In the genomic region with DNA sequence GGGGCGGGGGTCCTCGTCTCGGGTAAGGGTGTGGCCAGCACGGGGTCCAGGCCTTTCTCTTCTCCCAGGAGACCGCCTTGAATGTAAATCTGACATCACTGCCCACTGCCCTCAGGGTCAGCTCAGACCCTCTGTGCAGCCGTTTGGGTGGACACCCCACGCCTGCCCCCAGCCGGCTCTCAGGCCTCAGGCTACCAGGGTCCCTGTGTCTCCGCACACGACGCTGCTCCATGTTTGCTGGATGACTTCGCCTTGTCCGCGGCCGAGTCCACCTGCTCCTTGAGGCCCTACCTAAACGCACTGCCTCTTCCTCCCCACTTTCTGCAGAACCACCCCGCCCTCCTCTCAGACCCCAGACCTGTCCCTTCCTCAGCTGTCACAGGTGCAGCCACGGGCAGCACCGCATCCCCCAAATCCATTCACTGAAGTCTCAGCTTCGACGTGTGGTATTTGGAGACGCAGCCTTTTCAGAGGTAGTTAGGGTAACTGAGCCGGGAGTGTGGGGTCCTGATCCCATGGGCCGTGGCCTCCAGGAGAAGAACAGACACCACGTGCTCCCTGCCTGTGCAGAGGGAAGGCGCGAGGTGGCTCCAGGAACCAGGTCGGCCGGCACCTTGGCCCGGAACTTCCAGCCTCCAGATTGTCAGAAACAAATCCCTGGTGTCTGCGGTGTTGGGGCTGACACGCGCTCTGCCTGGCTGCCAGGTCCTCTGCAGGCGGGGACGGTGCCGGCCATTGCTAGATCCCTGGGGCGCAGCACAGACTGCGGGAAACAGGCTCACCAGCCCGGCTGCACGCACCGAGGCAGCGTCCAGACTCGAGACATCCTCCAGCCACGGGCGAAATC, we compare ENCODE assay signal across 2 cellular contexts.
TF ChIP-seq lines count a peak whose summit lies in the region.

No MANE protein-coding gene starts in this region.

TF ChIP-seq in SK-N-SH, 30 proteins besides CTCF, POLR2A, EP300 and RAD21:
- no peak for TF ChIP-seq RFX5 (IDR thresholded peaks at IDR 0.05; ENCODE audit: low read length)
- no peak for TF ChIP-seq NRF1 (IDR thresholded peaks at IDR 0.05; ENCODE audit: low read depth, low read length)
- TF ChIP-seq, protein P1, sequence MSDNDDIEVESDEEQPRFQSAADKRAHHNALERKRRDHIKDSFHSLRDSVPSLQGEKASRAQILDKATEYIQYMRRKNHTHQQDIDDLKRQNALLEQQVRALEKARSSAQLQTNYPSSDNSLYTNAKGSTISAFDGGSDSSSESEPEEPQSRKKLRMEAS (IDR thresholded peaks at IDR 0.05; ENCODE audit: low read depth) = no peak
- TF ChIP-seq SMC3 (IDR thresholded peaks at IDR 0.05; ENCODE audit: low read depth, low read length) = no peak
- TF ChIP-seq MEF2A (IDR thresholded peaks at IDR 0.05; ENCODE audit: borderline replicate concordance, low read depth) = no peak
- no peak for TF ChIP-seq RCOR1 (IDR thresholded peaks at IDR 0.05; ENCODE audit: low read length)
- TF ChIP-seq, protein P2, sequence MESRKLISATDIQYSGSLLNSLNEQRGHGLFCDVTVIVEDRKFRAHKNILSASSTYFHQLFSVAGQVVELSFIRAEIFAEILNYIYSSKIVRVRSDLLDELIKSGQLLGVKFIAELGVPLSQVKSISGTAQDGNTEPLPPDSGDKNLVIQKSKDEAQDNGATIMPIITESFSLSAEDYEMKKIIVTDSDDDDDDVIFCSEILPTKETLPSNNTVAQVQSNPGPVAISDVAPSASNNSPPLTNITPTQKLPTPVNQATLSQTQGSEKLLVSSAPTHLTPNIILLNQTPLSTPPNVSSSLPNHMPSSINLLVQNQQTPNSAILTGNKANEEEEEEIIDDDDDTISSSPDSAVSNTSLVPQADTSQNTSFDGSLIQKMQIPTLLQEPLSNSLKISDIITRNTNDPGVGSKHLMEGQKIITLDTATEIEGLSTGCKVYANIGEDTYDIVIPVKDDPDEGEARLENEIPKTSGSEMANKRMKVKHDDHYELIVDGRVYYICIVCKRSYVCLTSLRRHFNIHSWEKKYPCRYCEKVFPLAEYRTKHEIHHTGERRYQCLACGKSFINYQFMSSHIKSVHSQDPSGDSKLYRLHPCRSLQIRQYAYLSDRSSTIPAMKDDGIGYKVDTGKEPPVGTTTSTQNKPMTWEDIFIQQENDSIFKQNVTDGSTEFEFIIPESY (IDR thresholded peaks at IDR 0.05; ENCODE audit: borderline replicate concordance, low read depth) = no peak
- no peak for TF ChIP-seq FOXM1 (IDR thresholded peaks at IDR 0.05; ENCODE audit: low read depth)
- TF ChIP-seq CHD2 (IDR thresholded peaks at IDR 0.05; ENCODE audit: low read length, partially characterized antibody) = no peak
- TF ChIP-seq, protein P3, sequence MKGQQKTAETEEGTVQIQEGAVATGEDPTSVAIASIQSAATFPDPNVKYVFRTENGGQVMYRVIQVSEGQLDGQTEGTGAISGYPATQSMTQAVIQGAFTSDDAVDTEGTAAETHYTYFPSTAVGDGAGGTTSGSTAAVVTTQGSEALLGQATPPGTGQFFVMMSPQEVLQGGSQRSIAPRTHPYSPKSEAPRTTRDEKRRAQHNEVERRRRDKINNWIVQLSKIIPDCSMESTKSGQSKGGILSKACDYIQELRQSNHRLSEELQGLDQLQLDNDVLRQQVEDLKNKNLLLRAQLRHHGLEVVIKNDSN (IDR thresholded peaks at IDR 0.05; ENCODE audit: borderline replicate concordance, low read depth) = no peak
- no peak for TF ChIP-seq JUND (IDR thresholded peaks at IDR 0.05)
- TF ChIP-seq MXI1 (IDR thresholded peaks at IDR 0.05; ENCODE audit: low read depth, low read length) = no peak
- TF ChIP-seq TAF1 (IDR thresholded peaks at IDR 0.05; ENCODE audit: borderline replicate concordance, low read depth, low read length) = no peak
- no peak for TF ChIP-seq RXRA (IDR thresholded peaks at IDR 0.05; ENCODE audit: borderline replicate concordance, low read depth)
- TF ChIP-seq GABPA (IDR thresholded peaks at IDR 0.05; ENCODE audit: low read depth) = no peak

TF ChIP-seq in SK-N-SH treated with all-trans-retinoic acid at 6 μM for 48 hours, 23 proteins besides CTCF, POLR2A, EP300 and RAD21:
- TF ChIP-seq CREB5 (CRISPR knock-in tag; IDR thresholded peaks at IDR 0.05; ENCODE audit: low read depth) = no peak
- TF ChIP-seq, protein P4, sequence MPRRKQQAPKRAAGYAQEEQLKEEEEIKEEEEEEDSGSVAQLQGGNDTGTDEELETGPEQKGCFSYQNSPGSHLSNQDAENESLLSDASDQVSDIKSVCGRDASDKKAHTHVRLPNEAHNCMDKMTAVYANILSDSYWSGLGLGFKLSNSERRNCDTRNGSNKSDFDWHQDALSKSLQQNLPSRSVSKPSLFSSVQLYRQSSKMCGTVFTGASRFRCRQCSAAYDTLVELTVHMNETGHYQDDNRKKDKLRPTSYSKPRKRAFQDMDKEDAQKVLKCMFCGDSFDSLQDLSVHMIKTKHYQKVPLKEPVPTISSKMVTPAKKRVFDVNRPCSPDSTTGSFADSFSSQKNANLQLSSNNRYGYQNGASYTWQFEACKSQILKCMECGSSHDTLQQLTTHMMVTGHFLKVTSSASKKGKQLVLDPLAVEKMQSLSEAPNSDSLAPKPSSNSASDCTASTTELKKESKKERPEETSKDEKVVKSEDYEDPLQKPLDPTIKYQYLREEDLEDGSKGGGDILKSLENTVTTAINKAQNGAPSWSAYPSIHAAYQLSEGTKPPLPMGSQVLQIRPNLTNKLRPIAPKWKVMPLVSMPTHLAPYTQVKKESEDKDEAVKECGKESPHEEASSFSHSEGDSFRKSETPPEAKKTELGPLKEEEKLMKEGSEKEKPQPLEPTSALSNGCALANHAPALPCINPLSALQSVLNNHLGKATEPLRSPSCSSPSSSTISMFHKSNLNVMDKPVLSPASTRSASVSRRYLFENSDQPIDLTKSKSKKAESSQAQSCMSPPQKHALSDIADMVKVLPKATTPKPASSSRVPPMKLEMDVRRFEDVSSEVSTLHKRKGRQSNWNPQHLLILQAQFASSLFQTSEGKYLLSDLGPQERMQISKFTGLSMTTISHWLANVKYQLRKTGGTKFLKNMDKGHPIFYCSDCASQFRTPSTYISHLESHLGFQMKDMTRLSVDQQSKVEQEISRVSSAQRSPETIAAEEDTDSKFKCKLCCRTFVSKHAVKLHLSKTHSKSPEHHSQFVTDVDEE (CRISPR knock-in tag; IDR thresholded peaks at IDR 0.05) = no peak
- TF ChIP-seq TCF4 (CRISPR knock-in tag; IDR thresholded peaks at IDR 0.05; ENCODE audit: borderline replicate concordance) = no peak
- no peak for TF ChIP-seq ESRRG (CRISPR knock-in tag; IDR thresholded peaks at IDR 0.05)
- TF ChIP-seq ZFP30 (CRISPR knock-in tag; IDR thresholded peaks at IDR 0.05) = no peak
- TF ChIP-seq ZNF8 (CRISPR knock-in tag; IDR thresholded peaks at IDR 0.05) = no peak
- TF ChIP-seq POU6F1 (CRISPR knock-in tag; IDR thresholded peaks at IDR 0.05; ENCODE audit: borderline replicate concordance, low read depth) = no peak
- no peak for TF ChIP-seq OSR1 (CRISPR knock-in tag; IDR thresholded peaks at IDR 0.05)
- TF ChIP-seq CSDC2 (CRISPR knock-in tag; IDR thresholded peaks at IDR 0.05) = no peak
- no peak for TF ChIP-seq TOX (CRISPR knock-in tag; IDR thresholded peaks at IDR 0.05; ENCODE audit: borderline replicate concordance)
- TF ChIP-seq ISL1 (CRISPR knock-in tag; IDR thresholded peaks at IDR 0.05) = no peak
- no peak for TF ChIP-seq GLIS3 (CRISPR knock-in tag; IDR thresholded peaks at IDR 0.05)
- TF ChIP-seq ZFP3 (CRISPR knock-in tag; IDR thresholded peaks at IDR 0.05) = no peak
- TF ChIP-seq ARNTL (CRISPR knock-in tag; IDR thresholded peaks at IDR 0.05; ENCODE audit: borderline replicate concordance, low read depth) = no peak
- TF ChIP-seq SNAI2 (CRISPR knock-in tag; IDR thresholded peaks at IDR 0.05) = no peak
- no peak for TF ChIP-seq PPARA (CRISPR knock-in tag; IDR thresholded peaks at IDR 0.05; ENCODE audit: borderline replicate concordance)
- no peak for TF ChIP-seq RARB (CRISPR knock-in tag; IDR thresholded peaks at IDR 0.05)
- TF ChIP-seq ZNF70 (CRISPR knock-in tag; IDR thresholded peaks at IDR 0.05) = no peak
- no peak for TF ChIP-seq ZC3H10 (CRISPR knock-in tag; IDR thresholded peaks at IDR 0.05)
TF ChIP-seq in SK-N-SH treated with all-trans-retinoic acid at 6 μM for 48 hours: peak in this region for 0.
